ENCODE assay signal across 1 cellular context in genomic region chr15:77035999-77036471, GRCh38.
TF ChIP-seq lines count a peak whose summit lies in the region.

No MANE protein-coding gene starts in this region.

TF ChIP-seq in GM23338, 12 proteins besides CTCF, POLR2A, EP300 and RAD21:
- TF ChIP-seq ZNF462 (CRISPR knock-in tag; IDR thresholded peaks at IDR 0.05), result no peak
- TF ChIP-seq REST (IDR thresholded peaks at IDR 0.05; ENCODE audit: unreplicated experiment), result no peak
- TF ChIP-seq JUNB (IDR thresholded peaks at IDR 0.05; ENCODE audit: unreplicated experiment), result no peak
- TF ChIP-seq STAT1 (IDR thresholded peaks at IDR 0.05; ENCODE audit: unreplicated experiment), result no peak
- no peak for TF ChIP-seq EZH2phosphoT487 (IDR thresholded peaks at IDR 0.05; ENCODE audit: unreplicated experiment)
- no peak for TF ChIP-seq ZNF114 (CRISPR knock-in tag; IDR thresholded peaks at IDR 0.05)
- no peak for TF ChIP-seq CREB1 (CRISPR knock-in tag; IDR thresholded peaks at IDR 0.05; ENCODE audit: low read depth)
- no peak for TF ChIP-seq POLR2AphosphoS5 (IDR thresholded peaks at IDR 0.05; ENCODE audit: low read depth)
- TF ChIP-seq ZNF331 (CRISPR knock-in tag; IDR thresholded peaks at IDR 0.05; ENCODE audit: low read depth), result no peak
- TF ChIP-seq NANOG (IDR thresholded peaks at IDR 0.05; ENCODE audit: borderline replicate concordance), result no peak
- no peak for TF ChIP-seq EZH2 (IDR thresholded peaks at IDR 0.05; ENCODE audit: low read depth, unreplicated experiment)
- TF ChIP-seq ETS1 (IDR thresholded peaks at IDR 0.05), result no peak
TF ChIP-seq in GM23338: peak in this region for 0.
